23 cellular contexts compared by ENCODE assay signal in the genomic region with DNA sequence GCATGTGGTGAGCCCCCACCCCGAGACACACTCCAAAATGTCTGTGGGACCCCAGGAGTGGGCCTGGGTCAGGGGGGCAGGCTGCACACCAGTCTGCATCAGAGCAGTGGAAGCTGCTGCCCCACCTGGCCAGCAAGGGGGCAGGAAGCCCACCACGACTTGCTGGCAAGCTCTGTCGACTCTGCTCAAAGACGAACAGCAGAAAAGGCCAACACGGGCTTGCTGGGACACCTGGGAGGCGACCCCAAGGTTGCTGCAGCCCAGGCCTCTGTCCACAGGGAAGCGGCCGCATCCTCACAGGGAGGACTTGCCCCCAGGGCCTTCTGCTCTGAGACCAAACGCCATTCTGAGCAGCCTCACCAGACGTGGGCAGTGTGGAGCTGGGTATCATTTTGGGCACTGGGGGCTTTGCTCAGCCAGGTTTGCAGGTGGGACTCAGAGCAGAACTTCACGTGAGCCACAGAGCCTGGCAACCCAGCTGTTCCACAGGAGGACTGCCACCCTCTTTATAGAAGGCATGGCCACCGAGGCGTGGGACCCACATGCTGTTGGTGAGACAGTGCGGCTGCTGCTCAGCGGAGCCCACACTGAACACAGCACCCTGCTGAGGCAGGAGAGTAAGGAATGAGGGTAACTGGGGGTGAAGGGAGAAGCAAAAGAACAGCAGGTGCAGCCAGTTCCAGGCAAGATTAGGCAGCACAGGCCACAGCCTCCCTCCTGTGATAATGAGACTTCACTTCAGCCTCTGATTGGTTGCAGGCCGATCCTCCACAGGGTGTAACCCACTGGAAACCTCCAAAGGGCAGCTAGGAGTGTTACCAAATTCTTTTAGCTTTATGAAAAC. TPM values are rescaled to one million over a fixed set of nuclear protein-coding genes. Genes with fewer than 3 reads are reported as not detected.
DNase-seq lines count a peak whose midpoint lies in the region; ATAC-seq and TF ChIP-seq lines count a peak whose summit lies in the region.
"Had no signal": no experiment of that assay in that cellular context is flagged by ENCODE, and none has a peak within 500 bp of the region (broad histone marks: within the 10 kb centered on the region; RNA-seq: fewer than 3 reads in every experiment).

No MANE protein-coding gene starts in this region.

- no peak overlapping the region for H3K27ac Mint-ChIP-seq in chondrocyte (ENCODE audit: unreplicated experiment)
- H3K27ac Mint-ChIP-seq: activated CD4-positive, alpha-beta T cell treated with anti-CD3 and anti-CD28 coated beads, Interleukin-2, amount 10 ng/mL, durations not matched to agents 24 days and 14 days; activated naive CD8-positive, alpha-beta T cell treated with anti-CD3 and anti-CD28 coated beads, Interleukin-2, amount 10 ng/mL, durations not matched to agents 7 days and 5 days had no signal

- no peak for ATAC-seq in sciatic nerve
- ATAC-seq: HepG2, right lobe of liver had no signal

- peak; percentile 5 for TF ChIP-seq CTCF in chondrocyte (IDR thresholded peaks at IDR 0.05)

- no peaks in the 10 kb centered on the region for H3K9me3 Mint-ChIP-seq in chondrocyte (ENCODE audit: low read depth)
- H3K9me3 Mint-ChIP-seq: activated CD4-positive, alpha-beta T cell treated with anti-CD3 and anti-CD28 coated beads, Interleukin-2, amount 10 ng/mL, durations not matched to agents 24 days and 14 days; activated naive CD8-positive, alpha-beta T cell treated with anti-CD3 and anti-CD28 coated beads, Interleukin-2, amount 10 ng/mL, durations not matched to agents 7 days and 5 days had no signal

- H3K27ac ChIP-seq in caudate nucleus (ENCODE audit: low read depth, low read length) = no peak overlapping the region
- H3K27ac ChIP-seq: hepatocyte, right lobe of liver had no signal

- H3K27me3 Mint-ChIP-seq in chondrocyte (ENCODE audit: low read depth) = peaks cover 9% of the 10 kb centered on the region

- H3K36me3 Mint-ChIP-seq in chondrocyte (ENCODE audit: low read depth) = no peaks in the 10 kb centered on the region
- H3K36me3 Mint-ChIP-seq: activated naive CD8-positive, alpha-beta T cell treated with anti-CD3 and anti-CD28 coated beads, Interleukin-2, amount 10 ng/mL, durations not matched to agents 7 days and 5 days had no signal

- peaks cover 16% of the 10 kb centered on the region for H3K4me1 Mint-ChIP-seq in chondrocyte (ENCODE audit: low read depth)

- DNase-seq in activated CD8-positive, alpha-beta memory T cell treated with anti-CD3 and anti-CD28 coated beads, Interleukin-2, amount 50 U/mL, for 48 hours = peak; percentile 52
- no peak for DNase-seq in activated CD8-positive, alpha-beta memory T cell treated with anti-CD3 and anti-CD28 coated beads for 24 hours
- DNase-seq in NCI-H1417 (lab: John Stamatoyannopoulos, UW) (peak in 2 of 3 experiments; percentile 67 to 90), chondrocyte (ENCODE audit: low spot score) (peak; percentile 77), sciatic nerve (ENCODE audit: low spot score) (peak; percentile 42), NCI-H526 treated with DMSO at 0.1 percent for 48 hours (lab: John Stamatoyannopoulos, UW) (no peak), caudate nucleus (lab: John Stamatoyannopoulos, UW) (no peak)
- DNase-seq in activated T-cell treated with anti-CD3 and anti-CD28 coated beads, Interleukin-2, amount 50 U/mL, for 48 hours = no peak
- DNase-seq: activated CD4-positive, alpha-beta T cell treated with anti-CD3 and anti-CD28 coated beads, Interleukin-2, amount 10 ng/mL, durations not matched to agents 24 days and 14 days; activated naive CD8-positive, alpha-beta T cell treated with anti-CD3 and anti-CD28 coated beads, Interleukin-2, amount 10 ng/mL, durations not matched to agents 7 days and 5 days; activated T-cell treated with anti-CD3 and anti-CD28 coated beads, Interleukin-2, amount 50 U/mL, for 1 hour; Calu3; effector CD4-positive, alpha-beta T cell; kidney glomerular epithelial cell; SIG-M5; stimulated activated CD4-positive, alpha-beta T cell treated with anti-CD3 and anti-CD28 coated beads, Interleukin-2, amount 100 ng/mL, for 24 hours; T1000 had no signal

- intact Hi-C loops in sciatic nerve (cut with DNase I) = no loop called here

- no peak overlapping the region for H3K4me3 Mint-ChIP-seq in chondrocyte (ENCODE audit: unreplicated experiment)
- H3K4me3 Mint-ChIP-seq: activated CD4-positive, alpha-beta T cell treated with anti-CD3 and anti-CD28 coated beads, Interleukin-2, amount 10 ng/mL, durations not matched to agents 24 days and 14 days; activated naive CD8-positive, alpha-beta T cell treated with anti-CD3 and anti-CD28 coated beads, Interleukin-2, amount 10 ng/mL, durations not matched to agents 7 days and 5 days had no signal

RNA-seq across cellular contexts. Expression of a gene that starts 11.0 kb away (rescaled TPM):
- 0.17 to 0.23 TPM in 2 of 3 replicates, not detected in the other for total RNA-seq in chondrocyte
- total RNA-seq in sciatic nerve = not detected
- total RNA-seq: activated naive CD8-positive, alpha-beta T cell treated with anti-CD3 and anti-CD28 coated beads, Interleukin-2, amount 10 ng/mL, durations not matched to agents 7 days and 5 days; bronchial epithelial cell; Calu3; hepatocyte; HepG2; mononuclear cell; right lobe of liver had no signal

RNA-seq across cellular contexts. Expression of a gene that starts 41.0 kb away (rescaled TPM):
- total RNA-seq in chondrocyte (12.0 to 18.2 TPM (median 16.8 TPM) in 3 replicates), sciatic nerve (62.2 TPM)

RNA-seq across cellular contexts. Expression of a gene that starts 56.5 kb away (rescaled TPM):
- not detected in 3 replicates for total RNA-seq in chondrocyte
- not detected for total RNA-seq in sciatic nerve
- total RNA-seq: activated CD4-positive, alpha-beta T cell treated with anti-CD3 and anti-CD28 coated beads, Interleukin-2, amount 10 ng/mL, durations not matched to agents 24 days and 14 days; activated naive CD8-positive, alpha-beta T cell treated with anti-CD3 and anti-CD28 coated beads, Interleukin-2, amount 10 ng/mL, durations not matched to agents 7 days and 5 days; bronchial epithelial cell; Calu3; fibroblast of lung; hepatocyte; HepG2; mononuclear cell; right lobe of liver had no signal

Comparison
In these comparisons a context has a peak if more than half of its experiments do, and no peak if none do; other contexts are left out.
1. DNase-seq: peak in activated CD8-positive, alpha-beta memory T cell treated with anti-CD3 and anti-CD28 coated beads, Interleukin-2, amount 50 U/mL, for 48 hours (single experiment), NCI-H1417 (2 of 3), chondrocyte (single experiment) and sciatic nerve (single experiment); none in activated CD8-positive, alpha-beta memory T cell treated with anti-CD3 and anti-CD28 coated beads for 24 hours (single experiment), activated T-cell treated with anti-CD3 and anti-CD28 coated beads, Interleukin-2, amount 50 U/mL, for 48 hours (0 of 2), NCI-H526 treated with DMSO at 0.1 percent for 48 hours (single experiment) and caudate nucleus (0 of 61).